Comparison of ENCODE assay signal across 1 cellular context in genomic region chr22:40817737-40818136, GRCh38.
TF ChIP-seq lines count a peak whose summit lies in the region.

No MANE protein-coding gene starts in this region.

TF ChIP-seq in HCT116, 20 proteins besides CTCF, POLR2A, EP300 and RAD21 (continued from another document):
- no peak for TF ChIP-seq ELF1 (IDR thresholded peaks at IDR 0.05; ENCODE audit: borderline replicate concordance, low read depth)
- TF ChIP-seq SIN3A (IDR thresholded peaks at IDR 0.05; ENCODE audit: low read depth): no peak
- TF ChIP-seq EZH2phosphoT487 (IDR thresholded peaks at IDR 0.05; ENCODE audit: borderline replicate concordance): no peak
- no peak for TF ChIP-seq ATF3 (IDR thresholded peaks at IDR 0.05)
- TF ChIP-seq SRF (IDR thresholded peaks at IDR 0.05; ENCODE audit: low read depth): no peak
- no peak for TF ChIP-seq CEBPB (IDR thresholded peaks at IDR 0.05; ENCODE audit: low read depth)
- TF ChIP-seq YY1 (IDR thresholded peaks at IDR 0.05; ENCODE audit: extremely low read depth, insufficient replicate concordance, low read depth, low read length): no peak
